ENCODE assay signal across 23 cellular contexts in genomic region chr1:86750076-86750475, GRCh38.
"Had no signal": no experiment of that assay in that cellular context is flagged by ENCODE, and none has a peak within 500 bp of the region (broad histone marks: within the 10 kb centered on the region; RNA-seq: fewer than 3 reads in every experiment).

No MANE protein-coding gene starts in this region.

- H3K27ac ChIP-seq: breast epithelium, epithelial cell of prostate, esophagus squamous epithelium, heart left ventricle, testis, transverse colon had no signal

- ATAC-seq: activated CD8-positive, alpha-beta memory T cell treated with anti-CD3 and anti-CD28 coated beads, Interleukin-2, amount 10 ng/mL, durations not matched to agents 7 days and 5 days; activated CD8-positive, alpha-beta T cell treated with anti-CD3 and anti-CD28 coated beads, Interleukin-2, amount 10 ng/mL, durations not matched to agents 7 days and 5 days; heart left ventricle; left colon; right cardiac atrium had no signal

- H3K4me3 ChIP-seq: breast epithelium, esophagus squamous epithelium, heart left ventricle, testis, transverse colon had no signal

- DNase-seq: activated B cell treated with CpG ODN at 0.5 μM for 24 hours; activated CD4-positive, alpha-beta T cell treated with anti-CD3 and anti-CD28 coated beads, Interleukin-2, amount 50 U/mL, for 1 hour; activated CD8-positive, alpha-beta memory T cell treated with anti-CD3 and anti-CD28 coated beads, Interleukin-2, amount 10 ng/mL, durations not matched to agents 7 days and 5 days; activated CD8-positive, alpha-beta T cell treated with anti-CD3 and anti-CD28 coated beads, Interleukin-2, amount 10 ng/mL, durations not matched to agents 7 days and 5 days; activated gamma-delta T cell treated with Interleukin-2 at 50 U/mL for 16 hours; activated naive CD4-positive, alpha-beta T cell treated with anti-CD3 and anti-CD28 coated beads, Interleukin-2, amount 50 U/mL, for 16 hours; amygdala; esophagus squamous epithelium; heart left ventricle; hypothalamus; immature natural killer cell; kidney; left colon; mammary epithelial cell; naive B cell; occipital lobe; right cardiac atrium; stimulated activated CD4-positive, alpha-beta T cell treated with anti-CD3 and anti-CD28 coated beads, Interleukin-2, amount 100 ng/mL, for 48 hours; stimulated activated naive CD8-positive, alpha-beta T cell treated with anti-CD3 and anti-CD28 coated beads, Interleukin-15, Interleukin-2, amounts not matched to agents 100 U/mL and 50 U/mL, for 24 hours; testis; transverse colon had no signal

- H3K27me3 ChIP-seq: breast epithelium, heart left ventricle, testis, transverse colon had no signal

- H3K9me3 ChIP-seq: breast epithelium, esophagus squamous epithelium, heart left ventricle, testis, transverse colon had no signal

- H3K4me1 ChIP-seq: breast epithelium, esophagus squamous epithelium, testis had no signal
